In genomic region chr13:51684076-51684475, GRCh38 we compare ENCODE assay signal across 28 cellular contexts.
A peak's percentile ranks its signal among the peaks of the same experiment; 100 is the strongest.
DNase-seq lines count a peak whose midpoint lies in the region; ATAC-seq and TF ChIP-seq lines count a peak whose summit lies in the region.
"Had no signal": no experiment of that assay in that cellular context is flagged by ENCODE, and none has a peak within 500 bp of the region (broad histone marks: within the 10 kb centered on the region; RNA-seq: fewer than 3 reads in every experiment).

No MANE protein-coding gene starts in this region.

- no peak overlapping the region for H3K56ac ChIP-seq in H9 (ENCODE audit: insufficient read length, low read depth, low read length)

- no peak overlapping the region for H3K23ac ChIP-seq in H9 (ENCODE audit: insufficient read length, low read depth, low read length)

- no peak overlapping the region for H3K27ac Mint-ChIP-seq in H9
- H3K27ac Mint-ChIP-seq: activated CD4-positive, alpha-beta T cell treated with anti-CD3 and anti-CD28 coated beads, Interleukin-2, amount 10 ng/mL, durations not matched to agents 7 days and 5 days; activated naive CD4-positive, alpha-beta T cell treated with anti-CD3 and anti-CD28 coated beads, Interleukin-2, amount 10 ng/mL, durations not matched to agents 7 days and 5 days; activated T-cell treated with anti-CD3 and anti-CD28 coated beads, Interleukin-2, amount 50 U/mL, for 72 hours; CD4-positive, CD25-positive, alpha-beta regulatory T cell; natural killer cell had no signal

- H3K9me3 Mint-ChIP-seq in H9: no peaks in the 10 kb centered on the region
- H3K9me3 Mint-ChIP-seq: activated CD4-positive, alpha-beta T cell treated with anti-CD3 and anti-CD28 coated beads, Interleukin-2, amount 10 ng/mL, durations not matched to agents 7 days and 5 days; activated naive CD4-positive, alpha-beta T cell treated with anti-CD3 and anti-CD28 coated beads, Interleukin-2, amount 10 ng/mL, durations not matched to agents 7 days and 5 days; activated T-cell treated with anti-CD3 and anti-CD28 coated beads, Interleukin-2, amount 50 U/mL, for 72 hours; natural killer cell had no signal

- peaks cover 5% of the 10 kb centered on the region; the same call in 1 of the 2 replicates for H3K79me2 ChIP-seq in H9 (ENCODE audit: insufficient read depth, low read length)

- no peak overlapping the region for H3T11ph ChIP-seq in H9 (ENCODE audit: low read length)

- no peaks in the 10 kb centered on the region for H3K27me3 Mint-ChIP-seq in H9 (ENCODE audit: low read depth)
- H3K27me3 Mint-ChIP-seq: activated CD4-positive, alpha-beta T cell treated with anti-CD3 and anti-CD28 coated beads, Interleukin-2, amount 10 ng/mL, durations not matched to agents 7 days and 5 days; activated naive CD4-positive, alpha-beta T cell treated with anti-CD3 and anti-CD28 coated beads, Interleukin-2, amount 10 ng/mL, durations not matched to agents 7 days and 5 days; CD4-positive, CD25-positive, alpha-beta regulatory T cell had no signal

- H2BK120ac ChIP-seq in H9 (ENCODE audit: low read depth, low read length, poor library complexity, severe bottlenecking): no peak overlapping the region

- no peak overlapping the region for H2BK12ac ChIP-seq in H9 (ENCODE audit: insufficient read length, low read depth, low read length)

- no peak overlapping the region for H3K4me3 Mint-ChIP-seq in H9
- H3K4me3 Mint-ChIP-seq: activated CD4-positive, alpha-beta T cell treated with anti-CD3 and anti-CD28 coated beads, Interleukin-2, amount 10 ng/mL, durations not matched to agents 7 days and 5 days; activated naive CD4-positive, alpha-beta T cell treated with anti-CD3 and anti-CD28 coated beads, Interleukin-2, amount 10 ng/mL, durations not matched to agents 7 days and 5 days; activated T-cell treated with anti-CD3 and anti-CD28 coated beads, Interleukin-2, amount 50 U/mL, for 72 hours; CD4-positive, CD25-positive, alpha-beta regulatory T cell; natural killer cell had no signal

- H3K27ac ChIP-seq in tibial nerve (no peak overlapping the region), H9 (ENCODE audit: insufficient read length, low read depth, low read length) (no peak overlapping the region)
- H3K27ac ChIP-seq: ovary, thoracic aorta, WERI-Rb-1 had no signal

- WGBS in tibial nerve, 2 donors: 68 to 77% methylated on average over 3 of the region's 3 CpGs
- WGBS in H9 (ENCODE audit: extremely low coverage, insufficient read length, low lambda C conversion rate): no CpG with 5 or more reads among the region's 3 CpGs

- H3K14ac ChIP-seq in H9 (ENCODE audit: insufficient read depth, low read length): no peak overlapping the region

- no peaks in the 10 kb centered on the region for H3K36me3 ChIP-seq in tibial nerve
- no peaks in the 10 kb centered on the region; the same call in 1 of the 2 replicates for H3K36me3 ChIP-seq in H7 (replicated peaks; ENCODE audit: control insufficient read depth, insufficient read depth, low read length)
- H3K36me3 ChIP-seq: ovary, thoracic aorta, WERI-Rb-1 had no signal

- H3K4me1 Mint-ChIP-seq in H9: peaks cover 27 to 39% of the 10 kb centered on the region in 2 experiments

- no peak overlapping the region for H4K91ac ChIP-seq in H9 (ENCODE audit: insufficient read length, low read depth, low read length)

- no peak for ATAC-seq in HG03159 (IDR thresholded peaks at IDR 0.05; ENCODE audit: unreplicated experiment)
- ATAC-seq: activated T-cell treated with anti-CD3 and anti-CD28 coated beads, Interleukin-2, amount 50 U/mL, for 72 hours; HCT116; HepG2; natural killer cell; right cardiac atrium had no signal

- no peak overlapping the region for H3K4me3 ChIP-seq in AG10803 (ENCODE audit: low read length)
- no peak overlapping the region for H3K4me3 ChIP-seq in tibial nerve
- no peak overlapping the region for H3K4me3 ChIP-seq in H7 (ENCODE audit: insufficient read depth, low read depth, low read length)
- H3K4me3 ChIP-seq: dorsolateral prefrontal cortex, ovary, thoracic aorta had no signal

- H2AFZ ChIP-seq in H9 (ENCODE audit: low read length): no peak overlapping the region

- H3K4me1 ChIP-seq in tibial nerve: peaks cover 0 to 14% (median 0%) of the 10 kb centered on the region in 4 donors
- H3K4me1 ChIP-seq in H9 (ENCODE audit: insufficient read depth, low read length): no peaks in the 10 kb centered on the region; the same call in 1 of the 2 replicates

- H3K79me1 ChIP-seq in H9 (ENCODE audit: insufficient read depth, low read depth, low read length, poor library complexity, severe bottlenecking): no peaks in the 10 kb centered on the region

- DNase-seq in AG10803 (ENCODE audit: low read depth) (peak; percentile 87), M059J (ENCODE audit: low read depth) (peak; percentile 45), cerebellum (ENCODE audit: low spot score) (peak; percentile 20), foreskin melanocyte (peak; percentile 43), tibial nerve (ENCODE audit: low spot score in 2 of 2) (no peak), H7 (no peak), H9 (no peak)
- DNase-seq: activated CD4-positive, alpha-beta T cell treated with anti-CD3 and anti-CD28 coated beads, Interleukin-2, amount 10 ng/mL, durations not matched to agents 7 days and 5 days; activated naive CD4-positive, alpha-beta T cell treated with anti-CD3 and anti-CD28 coated beads, Interleukin-2, amount 10 ng/mL, durations not matched to agents 7 days and 5 days; activated T-cell treated with anti-CD3 and anti-CD28 coated beads, Interleukin-2, amount 50 U/mL, for 72 hours; CD4-positive, CD25-positive, alpha-beta regulatory T cell; dorsolateral prefrontal cortex; midbrain; natural killer cell; NCI-H1092 treated with DMSO at 0.1 percent for 48 hours; NCI-H2029; NCI-H2227 treated with DMSO at 0.1 percent for 48 hours; ovary; right cardiac atrium; SK-N-SH; stimulated activated CD4-positive, alpha-beta T cell treated with anti-CD3 and anti-CD28 coated beads, Interleukin-4, amount 100 ng/mL, for 4 hours; stimulated activated naive CD4-positive, alpha-beta T cell; T-helper 2 cell; WERI-Rb-1 had no signal

- H3K4ac ChIP-seq in H9 (ENCODE audit: low read depth, low read length): no peak overlapping the region

- no peaks in the 10 kb centered on the region for H4K20me1 ChIP-seq in H9 (ENCODE audit: control insufficient read depth, insufficient read depth, insufficient read length)

- H3K27me3 ChIP-seq in tibial nerve (no peaks in the 10 kb centered on the region), H7 (ENCODE audit: control insufficient read depth, insufficient read depth, low read length) (no peaks in the 10 kb centered on the region), H9 (ENCODE audit: insufficient read depth, low read length) (no peaks in the 10 kb centered on the region)
- H3K27me3 ChIP-seq: dorsolateral prefrontal cortex, ovary had no signal

- no peak overlapping the region for H2BK20ac ChIP-seq in H9 (ENCODE audit: low read depth, low read length, poor library complexity, severe bottlenecking)

- H3K4me2 ChIP-seq in H9 (ENCODE audit: insufficient read depth, insufficient read length, low read length): no peak overlapping the region
- H3K4me2 ChIP-seq: SK-N-SH had no signal

- no peak overlapping the region for H2BK5ac ChIP-seq in H9 (ENCODE audit: insufficient read length, low read length)

- no peak for TF ChIP-seq POLR2A in tibial nerve (IDR thresholded peaks at IDR 0.05)

- no peak for TF ChIP-seq EP300 in tibial nerve (IDR thresholded peaks at IDR 0.05)

- no peak overlapping the region for H4K5ac ChIP-seq in H9 (ENCODE audit: insufficient read length, low read depth, low read length)

- H2AK5ac ChIP-seq in H9 (ENCODE audit: insufficient read length, low read length): no peak overlapping the region

- H3K23me2 ChIP-seq in H9 (ENCODE audit: insufficient read length, low read depth, low read length, poor library complexity, severe bottlenecking): no peaks in the 10 kb centered on the region

- no peaks in the 10 kb centered on the region; a peak in 2 of 7 replicates for H3K36me3 Mint-ChIP-seq in H9 (ENCODE audit: insufficient read depth in 1 of 3, low read depth in 3 of 3)
- H3K36me3 Mint-ChIP-seq: activated naive CD4-positive, alpha-beta T cell treated with anti-CD3 and anti-CD28 coated beads, Interleukin-2, amount 10 ng/mL, durations not matched to agents 7 days and 5 days; natural killer cell had no signal

- no peak overlapping the region for H2BK15ac ChIP-seq in H9 (ENCODE audit: low read depth, low read length)

- H3K18ac ChIP-seq in H9 (ENCODE audit: insufficient read length, low read depth, low read length): no peak overlapping the region

- no peak overlapping the region for H4K8ac ChIP-seq in H9 (replicated peaks; ENCODE audit: insufficient read length, low read depth, low read length)

- no peaks in the 10 kb centered on the region for H3K9me3 ChIP-seq in tibial nerve
- H3K9me3 ChIP-seq in H9 (ENCODE audit: control insufficient read depth, low read depth, low read length): no peaks in the 10 kb centered on the region
- H3K9me3 ChIP-seq: ovary, SK-N-SH, thoracic aorta had no signal

- TF ChIP-seq CTCF in AG10803 (conservative IDR thresholded peaks at IDR 0.05; ENCODE audit: low read length) (peak; percentile 21; the same call in 1 of the 2 replicates), tibial nerve (IDR thresholded peaks at IDR 0.05) (no peak), H9 (conservative IDR thresholded peaks at IDR 0.05) (no peak)

- no peak overlapping the region for H3K9ac ChIP-seq in H9 (ENCODE audit: extremely low read depth, insufficient read length, low read length)
- H3K9ac ChIP-seq: SK-N-SH had no signal

Comparison
In these comparisons a context has a peak if more than half of its experiments do, and no peak if none do; other contexts are left out.
1. DNase-seq: peak in AG10803 (single experiment), M059J (single experiment), cerebellum (single experiment) and foreskin melanocyte (single experiment); none in tibial nerve (0 of 2), H7 (single experiment) and H9 (single experiment).